1 cellular context compared by ENCODE assay signal in the genomic region with DNA sequence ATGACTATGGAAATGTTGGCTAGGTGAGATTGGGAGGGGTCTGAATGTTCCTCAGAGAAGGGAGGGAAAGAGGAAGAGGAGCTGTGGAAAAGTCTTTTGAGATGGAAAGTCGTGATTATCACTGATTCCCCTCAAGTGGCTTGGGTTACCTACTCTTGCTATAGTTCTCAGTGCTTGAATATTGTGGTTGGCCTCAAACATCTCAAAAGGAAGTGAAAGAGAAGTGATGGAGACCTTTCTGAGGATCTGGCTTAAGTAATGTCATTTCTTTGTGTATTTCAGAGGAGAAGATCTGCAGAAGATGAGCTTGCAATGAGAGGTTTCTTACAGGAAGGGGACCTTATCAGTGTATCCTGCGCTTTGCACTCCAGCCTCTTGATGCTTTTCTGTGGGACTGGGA.
TF ChIP-seq lines count a peak whose summit lies in the region.

No MANE protein-coding gene starts in this region.

TF ChIP-seq in K562, 482 proteins besides CTCF, POLR2A, EP300 and RAD21:
- 0 out of 2 replicates have a peak, but pooled peaks have one; percentile 50 for TF ChIP-seq ZNF766 (CRISPR knock-in tag; conservative IDR thresholded peaks at IDR 0.05)
- TF ChIP-seq, protein P1, sequence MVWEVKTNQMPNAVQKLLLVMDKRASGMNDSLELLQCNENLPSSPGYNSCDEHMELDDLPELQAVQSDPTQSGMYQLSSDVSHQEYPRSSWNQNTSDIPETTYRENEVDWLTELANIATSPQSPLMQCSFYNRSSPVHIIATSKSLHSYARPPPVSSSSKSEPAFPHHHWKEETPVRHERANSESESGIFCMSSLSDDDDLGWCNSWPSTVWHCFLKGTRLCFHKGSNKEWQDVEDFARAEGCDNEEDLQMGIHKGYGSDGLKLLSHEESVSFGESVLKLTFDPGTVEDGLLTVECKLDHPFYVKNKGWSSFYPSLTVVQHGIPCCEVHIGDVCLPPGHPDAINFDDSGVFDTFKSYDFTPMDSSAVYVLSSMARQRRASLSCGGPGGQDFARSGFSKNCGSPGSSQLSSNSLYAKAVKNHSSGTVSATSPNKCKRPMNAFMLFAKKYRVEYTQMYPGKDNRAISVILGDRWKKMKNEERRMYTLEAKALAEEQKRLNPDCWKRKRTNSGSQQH (CRISPR knock-in tag; IDR thresholded peaks at IDR 0.05): no peak
